ENCODE assay signal across 13 cellular contexts in the genomic region with DNA sequence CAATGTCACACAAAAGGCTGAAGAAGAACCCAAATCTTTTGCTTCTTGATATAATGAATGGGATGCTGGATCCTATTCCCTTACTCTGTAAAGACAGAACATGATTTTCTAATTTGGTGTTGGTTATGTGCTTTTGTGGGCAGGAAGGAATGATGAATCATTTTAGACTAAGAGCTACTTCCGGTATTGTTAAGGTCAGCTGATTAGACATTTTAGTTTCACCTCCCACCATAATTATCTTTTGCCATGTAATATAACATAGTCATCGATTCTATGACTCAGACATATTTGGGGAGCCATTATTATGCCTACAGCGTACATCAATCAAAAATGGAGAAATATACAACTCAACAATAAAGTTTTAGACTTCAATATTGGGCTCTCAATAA.
DNase-seq lines count a peak whose midpoint lies in the region; ATAC-seq, FAIRE-seq and TF ChIP-seq lines count a peak whose summit lies in the region.
"Had no signal": no experiment of that assay in that cellular context is flagged by ENCODE, and none has a peak within 500 bp of the region (broad histone marks: within the 10 kb centered on the region; RNA-seq: fewer than 3 reads in every experiment).

No MANE protein-coding gene starts in this region.

- no peak for TF ChIP-seq POLR2A in H54 (IDR thresholded peaks at IDR 0.05; ENCODE audit: low read depth, low read length)

- H3K36me3 ChIP-seq in RWPE2 (ENCODE audit: low read depth), result no peaks in the 10 kb centered on the region
- H3K36me3 ChIP-seq: tibial artery had no signal

- no peaks in the 10 kb centered on the region for H3K27me3 ChIP-seq in RWPE2 (ENCODE audit: insufficient read depth, poor library complexity, severe bottlenecking)
- H3K27me3 ChIP-seq: tibial artery had no signal

- H3K27ac ChIP-seq in RWPE2 (ENCODE audit: poor library complexity, severe bottlenecking), result peak overlapping the region; percentile 67
- H3K27ac ChIP-seq: coronary artery, tibial artery had no signal

- DNase-seq in AG10803 (ENCODE audit: low read depth), result peak; percentile 57
- no peak for DNase-seq in RWPE2 (ENCODE audit: low spot score)
- peak; percentile 10 for DNase-seq in fibroblast of pulmonary artery (ENCODE audit: low read depth)
- no peak for DNase-seq in stimulated activated CD4-positive, alpha-beta T cell treated with anti-CD3 and anti-CD28 coated beads, Interleukin-4, amount 100 ng/mL, for 4 hours
- no peak for DNase-seq in NCI-H524 treated with DMSO at 0.1 percent for 48 hours (lab: John Stamatoyannopoulos, UW)
- no peak for DNase-seq in H54 (ENCODE audit: insufficient read length, low spot score)
- no peak for DNase-seq in UCSD-AML1 (lab: John Stamatoyannopoulos, UW; ENCODE audit: unreplicated experiment)
- DNase-seq: H9; NCI-H2227 treated with DMSO at 0.1 percent for 48 hours; stimulated activated CD4-positive, alpha-beta T cell treated with anti-CD3 and anti-CD28 coated beads, Interleukin-4, amount 100 ng/mL, for 24 hours; tibial artery had no signal

- no peaks in the 10 kb centered on the region for H3K9me3 ChIP-seq in RWPE2 (ENCODE audit: severe bottlenecking)
- H3K9me3 ChIP-seq: tibial artery had no signal

- no peak for TF ChIP-seq CTCF in AG10803 (conservative IDR thresholded peaks at IDR 0.05; ENCODE audit: low read length)
- no peak for TF ChIP-seq CTCF in RWPE2 (IDR thresholded peaks at IDR 0.05; ENCODE audit: poor library complexity, severe bottlenecking)
- TF ChIP-seq CTCF in fibroblast of pulmonary artery (IDR thresholded peaks at IDR 0.05; ENCODE audit: low read length, missing control alignments), result no peak

- FAIRE-seq in H54 (lab: Jason Lieb, UNC), result no peak

- H3K4me3 ChIP-seq in AG10803 (ENCODE audit: low read length) (no peak overlapping the region), RWPE2 (ENCODE audit: severe bottlenecking) (no peak overlapping the region), fibroblast of pulmonary artery (replicated peaks; ENCODE audit: low read depth, low read length) (no peak overlapping the region)
- H3K4me3 ChIP-seq: coronary artery, tibial artery had no signal

- peak; percentile 53 for ATAC-seq in GM21717 (IDR thresholded peaks at IDR 0.05; ENCODE audit: unreplicated experiment)
- peak; percentile 49; the same call in 1 of the 3 replicates for ATAC-seq in RWPE2 (ENCODE audit: low read depth)

- peaks cover 16% of the 10 kb centered on the region for H3K4me1 ChIP-seq in RWPE2 (ENCODE audit: insufficient read depth, poor library complexity, severe bottlenecking)
- H3K4me1 ChIP-seq: tibial artery had no signal

Comparison
In these comparisons a context has a peak if more than half of its experiments do, and no peak if none do; other contexts are left out.
1. DNase-seq: peak in AG10803 (single experiment) and fibroblast of pulmonary artery (single experiment); none in RWPE2 (single experiment), stimulated activated CD4-positive, alpha-beta T cell treated with anti-CD3 and anti-CD28 coated beads, Interleukin-4, amount 100 ng/mL, for 4 hours (0 of 2), NCI-H524 treated with DMSO at 0.1 percent for 48 hours (single experiment), H54 (single experiment) and UCSD-AML1 (single experiment).